Comparison of ENCODE assay signal across 6 cellular contexts in genomic region chr17:75854881-75855309, GRCh38. TPM values are rescaled to one million over a fixed set of nuclear protein-coding genes. Genes with fewer than 3 reads are reported as not detected.
DNase-seq lines count a peak whose midpoint lies in the region; ATAC-seq, FAIRE-seq and TF ChIP-seq lines count a peak whose summit lies in the region.

No MANE protein-coding gene starts in this region.

- no peaks in the 10 kb centered on the region for H3K27me3 ChIP-seq in HL-60 (ENCODE audit: insufficient read depth, poor library complexity, severe bottlenecking)
- no peaks in the 10 kb centered on the region for H3K27me3 ChIP-seq in endothelial cell of umbilical vein (ENCODE audit: control insufficient read depth in 2 of 2, insufficient read depth in 2 of 2, low read length in 2 of 2)
- H3K27me3 ChIP-seq in skeletal muscle satellite cell (ENCODE audit: control insufficient read depth, insufficient read depth, low read length), result no peaks in the 10 kb centered on the region

- DNase-seq in HL-60 (ENCODE audit: low read depth in 1 of 2, low spot score in 1 of 2) (no peak), endothelial cell of umbilical vein (ENCODE audit: low read depth, low spot score) (no peak), NCI-H2107 (lab: John Stamatoyannopoulos, UW) (no peak)
- DNase-seq in T-helper 2 cell treated with Interferon-gamma antibody and Interleukin-4, amounts not matched to agents 5 μg/mL and 100 μg/mL, for 36 hours (ENCODE audit: low spot score), result no peak

- no peaks in the 10 kb centered on the region for H3K9me1 ChIP-seq in endothelial cell of umbilical vein (replicated peaks; ENCODE audit: control insufficient read depth, extremely low read depth, insufficient read depth, low read length)

- H3K27me3 Mint-ChIP-seq in T-helper 2 cell treated with Interferon-gamma antibody and Interleukin-4, amounts not matched to agents 5 μg/mL and 100 μg/mL, for 36 hours (ENCODE audit: low read depth), result no peaks in the 10 kb centered on the region

- no peaks in the 10 kb centered on the region for H3K9me3 ChIP-seq in endothelial cell of umbilical vein (replicated peaks; ENCODE audit: control insufficient read depth, insufficient read depth, low read length)
- H3K9me3 ChIP-seq in skeletal muscle satellite cell (replicated peaks; ENCODE audit: low read length), result no peaks in the 10 kb centered on the region

- H3K4me1 ChIP-seq in endothelial cell of umbilical vein (ENCODE audit: control insufficient read depth, extremely low read depth, insufficient read depth, low read length) (peaks cover 39% of the 10 kb centered on the region), skeletal muscle satellite cell (ENCODE audit: control insufficient read depth, insufficient read depth, low read length) (peaks cover 43% of the 10 kb centered on the region)

- peaks cover 0 to 13% of the 10 kb centered on the region in 2 experiments for H3K36me3 ChIP-seq in endothelial cell of umbilical vein (ENCODE audit: control insufficient read depth in 2 of 2, extremely low read depth in 1 of 2, insufficient read depth in 2 of 2, low read length in 2 of 2)
- H3K36me3 ChIP-seq in skeletal muscle satellite cell (ENCODE audit: insufficient read depth, low read length), result peaks cover under 1% of the 10 kb centered on the region

- no peak for ATAC-seq in HG02678 (IDR thresholded peaks at IDR 0.05; ENCODE audit: unreplicated experiment)

- dilution Hi-C loops in endothelial cell of umbilical vein (cut with MboI; ENCODE audit: extremely low pct_ligation_motif_present, low sequenced_read_pairs), result no loop called here

- H3K9ac ChIP-seq in endothelial cell of umbilical vein (replicated peaks; ENCODE audit: extremely low read depth, insufficient read depth, low read length) (peak overlapping the region; percentile 48), skeletal muscle satellite cell (ENCODE audit: low read depth, low read length) (peak overlapping the region; percentile 75)

- H3K4me2 ChIP-seq in endothelial cell of umbilical vein (ENCODE audit: insufficient read depth, low read length) (peak overlapping the region; percentile 84), skeletal muscle satellite cell (ENCODE audit: low read length) (peak overlapping the region; percentile 87)

- H4K20me1 ChIP-seq in endothelial cell of umbilical vein (replicated peaks; ENCODE audit: control insufficient read depth, extremely low read depth, insufficient read depth, low read length), result no peaks in the 10 kb centered on the region

- H3K36me3 Mint-ChIP-seq in T-helper 2 cell treated with Interferon-gamma antibody and Interleukin-4, amounts not matched to agents 5 μg/mL and 100 μg/mL, for 36 hours (ENCODE audit: low read depth), result peaks cover 8% of the 10 kb centered on the region

- peak overlapping the region; percentile 72 for H3K4me3 ChIP-seq in HL-60 (replicated peaks; ENCODE audit: insufficient read depth, low read length)
- H3K4me3 ChIP-seq in endothelial cell of umbilical vein (replicated peaks in 1 of 3; ENCODE audit: insufficient read depth in 1 of 3, low read depth in 1 of 3, low read length in 3 of 3), result peak overlapping the region; percentile 19 to 76 (median 70)
- peak overlapping the region; percentile 71 for H3K4me3 ChIP-seq in skeletal muscle satellite cell (ENCODE audit: low read length)

- no peak overlapping the region for H3K4me3 Mint-ChIP-seq in T-helper 2 cell treated with Interferon-gamma antibody and Interleukin-4, amounts not matched to agents 5 μg/mL and 100 μg/mL, for 36 hours

- CTCF ChIA-PET in endothelial cell of umbilical vein (lab: Charles Lee), result interaction anchor here (0.7 to 11.3 kb wide), 17 partner anchors 9 to 585 kb away, joined by 3 to 241 read pairs (median 6); partner anchors contain the start of genes MRPL38, TRIM47 and TRIM65

- BruUV-seq in endothelial cell of umbilical vein (replicated peaks; lab: Mats Ljungman, UMichigan), result no TSS peak

- POLR2A ChIA-PET in endothelial cell of umbilical vein (lab: Charles Lee), result interaction anchor here (0.6 to 2.8 kb wide), 11 partner anchors 8 to 220 kb away, joined by 3 to 23 read pairs (median 5); partner anchors contain the start of genes FBF1 and GALR2

- H3K27ac ChIP-seq in HL-60 (replicated peaks), result peak overlapping the region; percentile 63
- H3K27ac ChIP-seq in endothelial cell of umbilical vein (ENCODE audit: insufficient read depth, low read depth, low read length), result peak overlapping the region; percentile 89

- H3K79me2 ChIP-seq in endothelial cell of umbilical vein (ENCODE audit: control insufficient read depth, insufficient read depth, low read length), result peaks cover 13% of the 10 kb centered on the region

- no peak overlapping the region for H3K27ac Mint-ChIP-seq in T-helper 2 cell treated with Interferon-gamma antibody and Interleukin-4, amounts not matched to agents 5 μg/mL and 100 μg/mL, for 36 hours

- no peak for TF ChIP-seq CTCF in HL-60 (IDR thresholded peaks at IDR 0.05; ENCODE audit: insufficient read depth, low read length)
- TF ChIP-seq CTCF in endothelial cell of umbilical vein (IDR thresholded peaks at IDR 0.05; ENCODE audit: extremely low read depth in 1 of 2, insufficient read depth in 1 of 2, low read depth in 1 of 2, low read length in 2 of 2), result no peak

- no peaks in the 10 kb centered on the region for H3K9me3 Mint-ChIP-seq in T-helper 2 cell treated with Interferon-gamma antibody and Interleukin-4, amounts not matched to agents 5 μg/mL and 100 μg/mL, for 36 hours

- FAIRE-seq in endothelial cell of umbilical vein (lab: Jason Lieb, UNC), result no peak

- TF ChIP-seq POLR2A in endothelial cell of umbilical vein (IDR thresholded peaks at IDR 0.05; ENCODE audit: low read depth, low read length), result no peak

- H2AFZ ChIP-seq in endothelial cell of umbilical vein (ENCODE audit: low read depth, low read length), result no peak overlapping the region

- intact Hi-C loops in endothelial cell of umbilical vein (cut with micrococcal nuclease), result loop anchor here (1.0 to 2.0 kb wide), 6 partner anchors 10 to 70 kb away; partner anchors contain the start of genes TRIM65 and UNK

- H3K4me1 Mint-ChIP-seq in T-helper 2 cell treated with Interferon-gamma antibody and Interleukin-4, amounts not matched to agents 5 μg/mL and 100 μg/mL, for 36 hours (ENCODE audit: low read depth), result peaks cover 29% of the 10 kb centered on the region

RNA-seq across cellular contexts. Expression of gene WBP2, which starts 0.2 kb away (rescaled TPM):
- 120 and 126 TPM in 2 replicates for total RNA-seq in endothelial cell of umbilical vein
- polyA plus RNA-seq in endothelial cell of umbilical vein, result 81.5 and 104 TPM in 2 replicates
- polyA plus RNA-seq in endothelial cell of umbilical vein (2011; cell fraction: cytosol; rRNA removed), result 35.6 and 46.5 TPM in 2 replicates
- polyA plus RNA-seq in endothelial cell of umbilical vein (2011; cell fraction: nucleus; rRNA removed), result 76.5 and 76.7 TPM in 2 replicates
- polyA plus RNA-seq in endothelial cell of umbilical vein (2012), result 99.5 and 124 TPM in 2 replicates
- 71.7 and 72.7 TPM in 2 replicates for polyA minus RNA-seq in endothelial cell of umbilical vein
- 28.6 TPM for polyA minus RNA-seq in endothelial cell of umbilical vein (2011; cell fraction: cytosol; rRNA and poly(A)+ RNA removed)
- polyA minus RNA-seq in endothelial cell of umbilical vein (2011; cell fraction: nucleus; rRNA and poly(A)+ RNA removed), result 52.0 and 56.1 TPM in 2 replicates
- 15.1 and 18.5 TPM in 2 replicates for total RNA-seq in skeletal muscle satellite cell (2012; rRNA removed)

RNA-seq across cellular contexts. Expression of gene UNC13D, which starts 10.7 kb away (rescaled TPM):
- total RNA-seq in endothelial cell of umbilical vein, result 7.1 and 14.9 TPM in 2 replicates
- polyA plus RNA-seq in endothelial cell of umbilical vein, result 6.9 and 7.7 TPM in 2 replicates
- polyA plus RNA-seq in endothelial cell of umbilical vein (2011; cell fraction: cytosol; rRNA removed), result 3.3 and 4.8 TPM in 2 replicates
- polyA plus RNA-seq in endothelial cell of umbilical vein (2011; cell fraction: nucleus; rRNA removed), result 24.6 and 25.1 TPM in 2 replicates
- 2.2 and 3.1 TPM in 2 replicates for polyA plus RNA-seq in endothelial cell of umbilical vein (2012)
- 6.7 and 7.4 TPM in 2 replicates for polyA minus RNA-seq in endothelial cell of umbilical vein
- polyA minus RNA-seq in endothelial cell of umbilical vein (2011; cell fraction: cytosol; rRNA and poly(A)+ RNA removed), result 62.6 TPM
- 7.5 and 14.8 TPM in 2 replicates for polyA minus RNA-seq in endothelial cell of umbilical vein (2011; cell fraction: nucleus; rRNA and poly(A)+ RNA removed)
- under 0.01 and 1.0 TPM in 2 replicates for total RNA-seq in skeletal muscle satellite cell (2012; rRNA removed)

RNA-seq across cellular contexts. Expression of gene TRIM47, which starts 23.5 kb away (rescaled TPM):
- 56.7 and 67.7 TPM in 2 replicates for total RNA-seq in endothelial cell of umbilical vein
- polyA plus RNA-seq in endothelial cell of umbilical vein, result 75.1 and 85.3 TPM in 2 replicates
- 36.1 and 45.2 TPM in 2 replicates for polyA plus RNA-seq in endothelial cell of umbilical vein (2011; cell fraction: cytosol; rRNA removed)
- polyA plus RNA-seq in endothelial cell of umbilical vein (2011; cell fraction: nucleus; rRNA removed), result 92.7 and 117 TPM in 2 replicates
- 38.5 and 58.5 TPM in 2 replicates for polyA plus RNA-seq in endothelial cell of umbilical vein (2012)
- polyA minus RNA-seq in endothelial cell of umbilical vein, result 42.0 and 46.2 TPM in 2 replicates
- 17.7 TPM for polyA minus RNA-seq in endothelial cell of umbilical vein (2011; cell fraction: cytosol; rRNA and poly(A)+ RNA removed)
- polyA minus RNA-seq in endothelial cell of umbilical vein (2011; cell fraction: nucleus; rRNA and poly(A)+ RNA removed), result 41.4 and 72.3 TPM in 2 replicates
- 22.9 and 26.4 TPM in 2 replicates for total RNA-seq in skeletal muscle satellite cell (2012; rRNA removed)

RNA-seq across cellular contexts. Expression of gene TRIM65, which starts 41.9 kb away (rescaled TPM):
- total RNA-seq in endothelial cell of umbilical vein, result 28.1 and 33.5 TPM in 2 replicates
- 18.6 and 19.3 TPM in 2 replicates for polyA plus RNA-seq in endothelial cell of umbilical vein
- polyA plus RNA-seq in endothelial cell of umbilical vein (2011; cell fraction: cytosol; rRNA removed), result 13.3 and 16.1 TPM in 2 replicates
- polyA plus RNA-seq in endothelial cell of umbilical vein (2011; cell fraction: nucleus; rRNA removed), result 15.9 and 16.9 TPM in 2 replicates
- 18.0 and 25.3 TPM in 2 replicates for polyA plus RNA-seq in endothelial cell of umbilical vein (2012)
- polyA minus RNA-seq in endothelial cell of umbilical vein, result 10.9 and 12.8 TPM in 2 replicates
- polyA minus RNA-seq in endothelial cell of umbilical vein (2011; cell fraction: cytosol; rRNA and poly(A)+ RNA removed), result 14.5 TPM
- polyA minus RNA-seq in endothelial cell of umbilical vein (2011; cell fraction: nucleus; rRNA and poly(A)+ RNA removed), result 5.7 and 6.3 TPM in 2 replicates
- total RNA-seq in skeletal muscle satellite cell (2012; rRNA removed), result 14.2 and 16.0 TPM in 2 replicates

RNA-seq across cellular contexts. Expression of gene MRPL38, which starts 49.8 kb away (rescaled TPM):
- total RNA-seq in endothelial cell of umbilical vein, result 93.8 and 94.4 TPM in 2 replicates
- polyA plus RNA-seq in endothelial cell of umbilical vein, result 82.7 and 100 TPM in 2 replicates
- 38.2 and 44.1 TPM in 2 replicates for polyA plus RNA-seq in endothelial cell of umbilical vein (2011; cell fraction: cytosol; rRNA removed)
- 132 and 146 TPM in 2 replicates for polyA plus RNA-seq in endothelial cell of umbilical vein (2011; cell fraction: nucleus; rRNA removed)
- polyA plus RNA-seq in endothelial cell of umbilical vein (2012), result 43.0 and 51.9 TPM in 2 replicates
- 35.1 and 57.6 TPM in 2 replicates for polyA minus RNA-seq in endothelial cell of umbilical vein
- 85.2 TPM for polyA minus RNA-seq in endothelial cell of umbilical vein (2011; cell fraction: cytosol; rRNA and poly(A)+ RNA removed)
- 37.6 and 39.5 TPM in 2 replicates for polyA minus RNA-seq in endothelial cell of umbilical vein (2011; cell fraction: nucleus; rRNA and poly(A)+ RNA removed)
- total RNA-seq in skeletal muscle satellite cell (2012; rRNA removed), result 31.2 and 41.1 TPM in 2 replicates
